Comparison of ENCODE assay signal across 7 cellular contexts in the genomic region with DNA sequence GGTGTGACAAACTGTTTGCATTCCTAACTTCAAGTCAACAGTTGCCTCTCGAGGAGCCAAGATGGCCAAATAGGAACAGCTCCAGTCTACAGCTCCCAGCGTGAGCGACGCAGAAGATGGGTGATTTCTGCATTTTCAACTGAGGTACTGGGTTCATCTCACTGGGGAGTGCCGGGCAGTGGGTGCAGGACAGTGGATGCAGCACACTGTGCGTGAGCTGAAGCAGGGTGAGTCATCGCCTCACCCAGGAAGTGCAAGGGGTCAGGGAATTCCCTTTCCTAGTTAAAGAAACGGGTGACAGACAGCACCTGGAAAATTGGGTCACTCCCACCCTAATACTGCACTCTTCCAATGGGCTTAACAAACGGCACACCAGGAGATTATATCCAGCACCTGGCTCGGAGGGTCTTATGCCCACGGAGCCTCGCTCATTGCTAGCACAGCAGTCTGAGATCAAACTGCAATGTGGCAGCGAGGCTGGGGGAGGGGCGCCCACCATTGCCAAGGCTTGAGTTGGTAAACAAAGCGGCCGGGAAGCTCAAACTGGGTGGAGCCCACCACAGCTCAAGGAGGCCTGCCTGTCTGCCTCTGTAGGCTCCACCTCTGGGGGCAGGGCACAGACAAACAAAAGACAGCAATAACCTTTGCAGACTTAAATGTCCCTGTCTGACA.
A peak's percentile ranks its signal among the peaks of the same experiment; 100 is the strongest.
DNase-seq lines count a peak whose midpoint lies in the region; ATAC-seq, FAIRE-seq and TF ChIP-seq lines count a peak whose summit lies in the region.
"Not testable (repeated sequence)": the region's sequence is repeated elsewhere in the genome, so short reads cannot be mapped to it uniquely, and the experiment has no call there.

No MANE protein-coding gene starts in this region.

- H3K4me1 Mint-ChIP-seq in activated T-helper 1 cell treated with anti-CD3 and anti-CD28 coated beads, Interleukin-12 subunit alpha, Interleukin-12 subunit beta, Interleukin-2, Interleukin-4 antibody, amounts not matched to agents 30 ng/mL and 10 ng/mL and 1 ng/mL, durations not matched to agents 14 hours and 24 hours and 36 hours (ENCODE audit: low read depth): peaks cover 21% of the 10 kb centered on the region

- peak overlapping the region; percentile 74 for H3K4me2 ChIP-seq in A549

- H3K36me3 ChIP-seq in lung (ENCODE audit: control insufficient read depth in 2 of 2, insufficient read depth in 2 of 2, low read length in 2 of 2): not testable (repeated sequence)

- intact Hi-C loops in activated T-helper 1 cell treated with anti-CD3 and anti-CD28 coated beads, Interleukin-12 subunit alpha, Interleukin-12 subunit beta, Interleukin-2, Interleukin-4 antibody, amounts not matched to agents 30 ng/mL and 10 ng/mL and 1 ng/mL, durations not matched to agents 14 hours and 24 hours and 36 hours (cut with micrococcal nuclease): loop anchor here (2.0 kb wide), 2 partner anchors 35 to 75 kb away; no protein-coding TSS in a partner anchor

- peak in 1 of 2 experiments; percentile 93 for DNase-seq in A549 (ENCODE audit: low read depth in 1 of 2, low spot score in 1 of 2)
- peak; percentile 14 for DNase-seq in Daoy (ENCODE audit: low read depth)
- DNase-seq in LoVo (ENCODE audit: low spot score): peak; percentile 48
- DNase-seq in RPMI7951 (ENCODE audit: low read depth): peak; percentile 55
- DNase-seq in activated T-helper 1 cell treated with anti-CD3 and anti-CD28 coated beads, Interleukin-12 subunit alpha, Interleukin-12 subunit beta, Interleukin-2, Interleukin-4 antibody, amounts not matched to agents 30 ng/mL and 10 ng/mL and 1 ng/mL, durations not matched to agents 14 hours and 24 hours and 36 hours (ENCODE audit: low spot score): not testable (repeated sequence)
- DNase-seq in ecto neural progenitor cell (ENCODE audit: low spot score): peak; percentile 3
- peak; percentile 28 for DNase-seq in lung (ENCODE audit: low spot score)

- H3K4me3 Mint-ChIP-seq in activated T-helper 1 cell treated with anti-CD3 and anti-CD28 coated beads, Interleukin-12 subunit alpha, Interleukin-12 subunit beta, Interleukin-2, Interleukin-4 antibody, amounts not matched to agents 30 ng/mL and 10 ng/mL and 1 ng/mL, durations not matched to agents 14 hours and 24 hours and 36 hours: not testable (repeated sequence)

- TF ChIP-seq POLR2A in A549 (IDR thresholded peaks at IDR 0.05; ENCODE audit: low read length): not testable (repeated sequence)

- H3K4me1 ChIP-seq in A549: peaks cover 32% of the 10 kb centered on the region
- not testable (repeated sequence) for H3K4me1 ChIP-seq in lung (ENCODE audit: control insufficient read depth in 2 of 2, insufficient read depth in 2 of 2, low read length in 2 of 2)

- 6% methylated on average over 16 of the region's 16 CpGs for WGBS in A549 (ENCODE audit: missing lambda C conversion rate)
- 79 to 83% methylated on average over 16 of the region's 16 CpGs for WGBS in lung, 2 donors

- not testable (repeated sequence) for H3K27me3 Mint-ChIP-seq in activated T-helper 1 cell treated with anti-CD3 and anti-CD28 coated beads, Interleukin-12 subunit alpha, Interleukin-12 subunit beta, Interleukin-2, Interleukin-4 antibody, amounts not matched to agents 30 ng/mL and 10 ng/mL and 1 ng/mL, durations not matched to agents 14 hours and 24 hours and 36 hours (ENCODE audit: insufficient read depth)

- peaks cover 34% of the 10 kb centered on the region for H3K9me3 Mint-ChIP-seq in activated T-helper 1 cell treated with anti-CD3 and anti-CD28 coated beads, Interleukin-12 subunit alpha, Interleukin-12 subunit beta, Interleukin-2, Interleukin-4 antibody, amounts not matched to agents 30 ng/mL and 10 ng/mL and 1 ng/mL, durations not matched to agents 14 hours and 24 hours and 36 hours

- TF ChIP-seq RAD21 in A549 (conservative IDR thresholded peaks at IDR 0.05 in 1 of 2, IDR thresholded peaks at IDR 0.05 in 1 of 2): peak in 1 of 2 experiments; percentile 13; a peak in 3 of 5 replicates

- ATAC-seq in A549: peak in 1 of 2 experiments; percentile 74; a peak in 3 of 6 replicates
- not testable (repeated sequence) for ATAC-seq in lung (ENCODE audit: insufficient read depth, low FRiP score)

- peak; percentile 27 to 79; a peak in 3 of 5 replicates for TF ChIP-seq EP300 in A549 (IDR thresholded peaks at IDR 0.05)

- peaks cover 20% of the 10 kb centered on the region for H3K36me3 Mint-ChIP-seq in activated T-helper 1 cell treated with anti-CD3 and anti-CD28 coated beads, Interleukin-12 subunit alpha, Interleukin-12 subunit beta, Interleukin-2, Interleukin-4 antibody, amounts not matched to agents 30 ng/mL and 10 ng/mL and 1 ng/mL, durations not matched to agents 14 hours and 24 hours and 36 hours (ENCODE audit: low read depth)

- H3K27me3 ChIP-seq in lung (ENCODE audit: control insufficient read depth, insufficient read depth): not testable (repeated sequence)

- peak overlapping the region; percentile 55 for H3K27ac Mint-ChIP-seq in activated T-helper 1 cell treated with anti-CD3 and anti-CD28 coated beads, Interleukin-12 subunit alpha, Interleukin-12 subunit beta, Interleukin-2, Interleukin-4 antibody, amounts not matched to agents 30 ng/mL and 10 ng/mL and 1 ng/mL, durations not matched to agents 14 hours and 24 hours and 36 hours

- H3K4me3 ChIP-seq in A549: peak overlapping the region; percentile 29; the same call in 2 of the 3 replicates
- H3K4me3 ChIP-seq in lung: not testable (repeated sequence)

- peak overlapping the region; percentile 75 to 84 for H3K27ac ChIP-seq in A549
- H3K27ac ChIP-seq in lung (ENCODE audit: low read depth in 1 of 2, low read length in 1 of 2): not testable (repeated sequence)

- H3K9me3 ChIP-seq in A549: peaks cover 22% of the 10 kb centered on the region
- not testable (repeated sequence) for H3K9me3 ChIP-seq in lung (ENCODE audit: control insufficient read depth in 2 of 2, insufficient read depth in 1 of 2, low read length in 1 of 2)

- not testable (repeated sequence) for FAIRE-seq in A549 (lab: Jason Lieb, UNC)

- CTCF ChIA-PET in A549 (lab: Yijun Ruan, JAX): interaction anchor here (0.7 to 2.7 kb wide), 9 partner anchors 11 to 235 kb away, joined by 3 to 9 read pairs (median 3); no protein-coding TSS in a partner anchor

- TF ChIP-seq CTCF in A549 (IDR thresholded peaks at IDR 0.05); lung (IDR thresholded peaks at IDR 0.05; ENCODE audit: control extremely low read depth, extremely low read depth): not testable (repeated sequence)

- POLR2A ChIA-PET in A549 (lab: Yijun Ruan, JAX): interaction anchor here (1.0 to 1.6 kb wide), 2 partner anchors 27 to 75 kb away, joined by 3 to 5 read pairs; a partner anchor contains a TSS

TF ChIP-seq in A549, 52 proteins besides CTCF, POLR2A, EP300 and RAD21:
- TF ChIP-seq JUNB (IDR thresholded peaks at IDR 0.05) (peak; percentile 65), JUN (IDR thresholded peaks at IDR 0.05) (peak; percentile 33 to 72; a peak in 3 of 5 replicates), SMC3 (IDR thresholded peaks at IDR 0.05) (0 out of 3 replicates have a peak, but pooled peaks have one; percentile 21), RARB (CRISPR knock-in tag; IDR thresholded peaks at IDR 0.05) (peak; percentile 96), GATA3 (IDR thresholded peaks at IDR 0.05; ENCODE audit: borderline replicate concordance) (peak; percentile 76; the same call in 1 of the 2 replicates), FOSL2 (IDR thresholded peaks at IDR 0.05) (peak; percentile 64), FOSL2 (CRISPR knock-in tag; IDR thresholded peaks at IDR 0.05) (peak; percentile 99), CEBPB (IDR thresholded peaks at IDR 0.05) (peak in 1 of 2 experiments; percentile 38; a peak in 1 of 4 replicates), HOXB13 (CRISPR knock-in tag; IDR thresholded peaks at IDR 0.05; ENCODE audit: low read depth) (0 out of 2 replicates have a peak, but pooled peaks have one; percentile 9)
- TF ChIP-seq, protein P1, sequence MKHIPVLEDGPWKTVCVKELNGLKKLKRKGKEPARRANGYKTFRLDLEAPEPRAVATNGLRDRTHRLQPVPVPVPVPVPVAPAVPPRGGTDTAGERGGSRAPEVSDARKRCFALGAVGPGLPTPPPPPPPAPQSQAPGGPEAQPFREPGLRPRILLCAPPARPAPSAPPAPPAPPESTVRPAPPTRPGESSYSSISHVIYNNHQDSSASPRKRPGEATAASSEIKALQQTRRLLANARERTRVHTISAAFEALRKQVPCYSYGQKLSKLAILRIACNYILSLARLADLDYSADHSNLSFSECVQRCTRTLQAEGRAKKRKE (CRISPR knock-in tag; IDR thresholded peaks at IDR 0.05; ENCODE audit: low read depth): peak; percentile 61
- TF ChIP-seq, protein P2, sequence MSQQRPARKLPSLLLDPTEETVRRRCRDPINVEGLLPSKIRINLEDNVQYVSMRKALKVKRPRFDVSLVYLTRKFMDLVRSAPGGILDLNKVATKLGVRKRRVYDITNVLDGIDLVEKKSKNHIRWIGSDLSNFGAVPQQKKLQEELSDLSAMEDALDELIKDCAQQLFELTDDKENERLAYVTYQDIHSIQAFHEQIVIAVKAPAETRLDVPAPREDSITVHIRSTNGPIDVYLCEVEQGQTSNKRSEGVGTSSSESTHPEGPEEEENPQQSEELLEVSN (IDR thresholded peaks at IDR 0.05; ENCODE audit: borderline replicate concordance, low read depth): peak; percentile 43; the same call in 1 of the 2 replicates
- TF ChIP-seq, protein P3, sequence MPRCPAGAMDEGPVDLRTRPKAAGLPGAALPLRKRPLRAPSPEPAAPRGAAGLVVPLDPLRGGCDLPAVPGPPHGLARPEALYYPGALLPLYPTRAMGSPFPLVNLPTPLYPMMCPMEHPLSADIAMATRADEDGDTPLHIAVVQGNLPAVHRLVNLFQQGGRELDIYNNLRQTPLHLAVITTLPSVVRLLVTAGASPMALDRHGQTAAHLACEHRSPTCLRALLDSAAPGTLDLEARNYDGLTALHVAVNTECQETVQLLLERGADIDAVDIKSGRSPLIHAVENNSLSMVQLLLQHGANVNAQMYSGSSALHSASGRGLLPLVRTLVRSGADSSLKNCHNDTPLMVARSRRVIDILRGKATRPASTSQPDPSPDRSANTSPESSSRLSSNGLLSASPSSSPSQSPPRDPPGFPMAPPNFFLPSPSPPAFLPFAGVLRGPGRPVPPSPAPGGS (IDR thresholded peaks at IDR 0.05): 0 out of 3 replicates have a peak, but pooled peaks have one; percentile 21
- TF ChIP-seq, protein P4, sequence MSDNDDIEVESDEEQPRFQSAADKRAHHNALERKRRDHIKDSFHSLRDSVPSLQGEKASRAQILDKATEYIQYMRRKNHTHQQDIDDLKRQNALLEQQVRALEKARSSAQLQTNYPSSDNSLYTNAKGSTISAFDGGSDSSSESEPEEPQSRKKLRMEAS (IDR thresholded peaks at IDR 0.05): peak; percentile 86
